Comparison of ENCODE assay signal across 17 cellular contexts in genomic region chr9:78312125-78312524, GRCh38. TPM values are rescaled to one million over a fixed set of nuclear protein-coding genes. Genes with fewer than 3 reads are reported as not detected.
DNase-seq lines count a peak whose midpoint lies in the region; ATAC-seq and TF ChIP-seq lines count a peak whose summit lies in the region.
"Had no signal": no experiment of that assay in that cellular context is flagged by ENCODE, and none has a peak within 500 bp of the region (broad histone marks: within the 10 kb centered on the region; RNA-seq: fewer than 3 reads in every experiment).

No MANE protein-coding gene starts in this region.

- intact Hi-C loops in mammary epithelial cell (cut with micrococcal nuclease) = no loop called here

- DNase-seq in T47D (ENCODE audit: low read depth in 1 of 2, low spot score in 1 of 2) = peak; percentile 18 to 34
- DNase-seq in mammary epithelial cell = no peak
- DNase-seq in NCI-H774 (lab: John Stamatoyannopoulos, UW) = peak; percentile 27
- DNase-seq in medulla oblongata (ENCODE audit: extremely low spot score) = peak; percentile 68
- DNase-seq in A172 (ENCODE audit: low spot score) = no peak
- no peak for DNase-seq in NCI-H1105 treated with DMSO at 0.1 percent for 48 hours (lab: John Stamatoyannopoulos, UW)
- DNase-seq: CD4-positive, CD25-positive, alpha-beta regulatory T cell; COR-L47; GF-D8; HFFc6; KBM-7; NCI-H1436; NCI-H1930; NCI-H748 treated with DMSO at 0.1 percent for 48 hours; SIG-M5; T-helper 1 cell had no signal

- TF ChIP-seq CTCF in mammary epithelial cell (conservative IDR thresholded peaks at IDR 0.05 in 1 of 2, IDR thresholded peaks at IDR 0.05 in 1 of 2; ENCODE audit: extremely low read depth in 1 of 2, insufficient read depth in 1 of 2, low read depth in 1 of 2, low read length in 2 of 2) = no peak

- no peaks in the 10 kb centered on the region for H3K27me3 ChIP-seq in mammary epithelial cell (ENCODE audit: insufficient read depth, low read length)

- peaks cover 38% of the 10 kb centered on the region for H3K36me3 ChIP-seq in mammary epithelial cell (ENCODE audit: insufficient read depth, low read length)

- CTCF ChIA-PET in mammary epithelial cell (lab: Charles Lee; ENCODE audit: low non-redundant PET) = no interaction called here

- in situ Hi-C loops in T47D (cut with HindIII; ENCODE audit: low pct_unique_long_range_greater_than_20kb, low sequenced_read_pairs) = no loop called here
- in situ Hi-C loops in mammary epithelial cell (cut with MboI; ENCODE audit: low sequenced_read_pairs in 2 of 2) = no loop called here

- no peak overlapping the region for H3K27ac ChIP-seq in mammary epithelial cell (ENCODE audit: insufficient read depth, low read depth, low read length)

- no peak overlapping the region for H3K4me3 ChIP-seq in mammary epithelial cell (replicated peaks in 1 of 3; ENCODE audit: insufficient read depth in 1 of 3, low read depth in 2 of 3, low read length in 3 of 3)

- no peak for ATAC-seq in GM19035 (IDR thresholded peaks at IDR 0.05; ENCODE audit: unreplicated experiment)

- dilution Hi-C loops in mammary epithelial cell (cut with HindIII; ENCODE audit: low sequenced_read_pairs) = no loop called here

- H3K79me2 ChIP-seq in mammary epithelial cell (ENCODE audit: insufficient read depth, low read length) = peaks cover 6% of the 10 kb centered on the region

- no peak overlapping the region for H2AFZ ChIP-seq in mammary epithelial cell (ENCODE audit: low read depth, low read length)

- no peaks in the 10 kb centered on the region for H3K9me3 ChIP-seq in mammary epithelial cell (replicated peaks; ENCODE audit: insufficient read depth, low read length)

- no peaks in the 10 kb centered on the region for H3K4me1 ChIP-seq in mammary epithelial cell (ENCODE audit: insufficient read depth, low read length)

- no peaks in the 10 kb centered on the region for H4K20me1 ChIP-seq in mammary epithelial cell (ENCODE audit: insufficient read depth, low read length)

- H3K9ac ChIP-seq in mammary epithelial cell (ENCODE audit: insufficient read depth, low read length) = no peak overlapping the region

- no peak overlapping the region for H3K4me2 ChIP-seq in mammary epithelial cell (ENCODE audit: insufficient read depth, low read depth, low read length)

- WGBS in mammary epithelial cell (ENCODE audit: low coverage, missing lambda C conversion rate) = 81% methylated on average over 7 of the region's 7 CpGs

- BruUV-seq in mammary epithelial cell (replicated peaks; lab: Mats Ljungman, UMichigan) = no TSS peak

RNA-seq across cellular contexts. Expression of gene PSAT1, which starts 15.2 kb away (rescaled TPM):
- total RNA-seq in mammary epithelial cell = 100 to 1,000 TPM; 220 to 369 TPM
- polyA plus RNA-seq in mammary epithelial cell = 126 TPM
- 107 TPM for polyA minus RNA-seq in mammary epithelial cell
- 147 and 182 TPM in 2 replicates for total RNA-seq in A172 (2014; rRNA removed; shearing (Covaris generic))

Comparison
In these comparisons a context has a peak if more than half of its experiments do, and no peak if none do; other contexts are left out.
1. DNase-seq: peak in T47D (2 of 2), NCI-H774 (single experiment) and medulla oblongata (single experiment); none in mammary epithelial cell (single experiment), A172 (single experiment) and NCI-H1105 treated with DMSO at 0.1 percent for 48 hours (single experiment).